In the genomic region with DNA sequence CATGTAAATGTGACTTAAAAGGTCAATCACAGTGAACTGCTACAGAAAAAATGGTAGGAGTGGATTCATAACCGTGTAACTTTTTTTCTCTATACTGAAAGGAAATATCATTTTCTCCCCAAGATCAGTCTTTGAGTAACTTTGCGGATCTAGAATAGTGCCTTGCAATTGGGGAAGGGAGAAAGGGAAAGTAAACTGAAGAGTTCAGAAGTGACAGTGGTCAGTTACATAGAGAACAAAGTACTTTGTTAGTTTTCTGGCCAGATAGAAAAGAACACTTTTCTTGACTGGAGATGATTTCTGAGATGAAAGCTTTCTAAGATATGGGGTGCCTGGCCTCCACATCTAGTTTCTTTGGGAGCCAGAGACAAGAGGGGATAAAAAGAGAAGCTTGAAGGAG, we compare ENCODE assay signal across 1 cellular context.
TF ChIP-seq lines count a peak whose summit lies in the region.

No MANE protein-coding gene starts in this region.

TF ChIP-seq in GM23338, 12 proteins besides CTCF, POLR2A, EP300 and RAD21 (continued from another document):
- TF ChIP-seq, protein P1, sequence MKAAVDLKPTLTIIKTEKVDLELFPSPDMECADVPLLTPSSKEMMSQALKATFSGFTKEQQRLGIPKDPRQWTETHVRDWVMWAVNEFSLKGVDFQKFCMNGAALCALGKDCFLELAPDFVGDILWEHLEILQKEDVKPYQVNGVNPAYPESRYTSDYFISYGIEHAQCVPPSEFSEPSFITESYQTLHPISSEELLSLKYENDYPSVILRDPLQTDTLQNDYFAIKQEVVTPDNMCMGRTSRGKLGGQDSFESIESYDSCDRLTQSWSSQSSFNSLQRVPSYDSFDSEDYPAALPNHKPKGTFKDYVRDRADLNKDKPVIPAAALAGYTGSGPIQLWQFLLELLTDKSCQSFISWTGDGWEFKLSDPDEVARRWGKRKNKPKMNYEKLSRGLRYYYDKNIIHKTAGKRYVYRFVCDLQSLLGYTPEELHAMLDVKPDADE (IDR thresholded peaks at IDR 0.05), result no peak
- TF ChIP-seq, protein P2, sequence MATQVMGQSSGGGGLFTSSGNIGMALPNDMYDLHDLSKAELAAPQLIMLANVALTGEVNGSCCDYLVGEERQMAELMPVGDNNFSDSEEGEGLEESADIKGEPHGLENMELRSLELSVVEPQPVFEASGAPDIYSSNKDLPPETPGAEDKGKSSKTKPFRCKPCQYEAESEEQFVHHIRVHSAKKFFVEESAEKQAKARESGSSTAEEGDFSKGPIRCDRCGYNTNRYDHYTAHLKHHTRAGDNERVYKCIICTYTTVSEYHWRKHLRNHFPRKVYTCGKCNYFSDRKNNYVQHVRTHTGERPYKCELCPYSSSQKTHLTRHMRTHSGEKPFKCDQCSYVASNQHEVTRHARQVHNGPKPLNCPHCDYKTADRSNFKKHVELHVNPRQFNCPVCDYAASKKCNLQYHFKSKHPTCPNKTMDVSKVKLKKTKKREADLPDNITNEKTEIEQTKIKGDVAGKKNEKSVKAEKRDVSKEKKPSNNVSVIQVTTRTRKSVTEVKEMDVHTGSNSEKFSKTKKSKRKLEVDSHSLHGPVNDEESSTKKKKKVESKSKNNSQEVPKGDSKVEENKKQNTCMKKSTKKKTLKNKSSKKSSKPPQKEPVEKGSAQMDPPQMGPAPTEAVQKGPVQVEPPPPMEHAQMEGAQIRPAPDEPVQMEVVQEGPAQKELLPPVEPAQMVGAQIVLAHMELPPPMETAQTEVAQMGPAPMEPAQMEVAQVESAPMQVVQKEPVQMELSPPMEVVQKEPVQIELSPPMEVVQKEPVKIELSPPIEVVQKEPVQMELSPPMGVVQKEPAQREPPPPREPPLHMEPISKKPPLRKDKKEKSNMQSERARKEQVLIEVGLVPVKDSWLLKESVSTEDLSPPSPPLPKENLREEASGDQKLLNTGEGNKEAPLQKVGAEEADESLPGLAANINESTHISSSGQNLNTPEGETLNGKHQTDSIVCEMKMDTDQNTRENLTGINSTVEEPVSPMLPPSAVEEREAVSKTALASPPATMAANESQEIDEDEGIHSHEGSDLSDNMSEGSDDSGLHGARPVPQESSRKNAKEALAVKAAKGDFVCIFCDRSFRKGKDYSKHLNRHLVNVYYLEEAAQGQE (IDR thresholded peaks at IDR 0.05; ENCODE audit: unreplicated experiment), result no peak
- TF ChIP-seq JUNB (IDR thresholded peaks at IDR 0.05; ENCODE audit: unreplicated experiment) (no peak), STAT1 (IDR thresholded peaks at IDR 0.05; ENCODE audit: unreplicated experiment) (no peak), ZNF462 (CRISPR knock-in tag; IDR thresholded peaks at IDR 0.05) (no peak)
TF ChIP-seq in GM23338: peak in this region for 0.
